ENCODE assay signal across 9 cellular contexts in genomic region chrX:125203737-125204578, GRCh38.
DNase-seq lines count a peak whose midpoint lies in the region; ATAC-seq and TF ChIP-seq lines count a peak whose summit lies in the region.
"Had no signal": no experiment of that assay in that cellular context is flagged by ENCODE, and none has a peak within 500 bp of the region (broad histone marks: within the 10 kb centered on the region; RNA-seq: fewer than 3 reads in every experiment).

No MANE protein-coding gene starts in this region.

- peak overlapping the region; percentile 48 for H3K4me3 ChIP-seq in smooth muscle cell
- H3K4me3 ChIP-seq: GM12878 had no signal

- no peaks in the 10 kb centered on the region for H3F3A ChIP-seq in smooth muscle cell (ENCODE audit: low read depth)

- no peak for ATAC-seq in HG03025 (IDR thresholded peaks at IDR 0.05; ENCODE audit: low FRiP score, unreplicated experiment)
- ATAC-seq in GM19324 (IDR thresholded peaks at IDR 0.05; ENCODE audit: low FRiP score, unreplicated experiment), result no peak
- ATAC-seq in HG03175 (IDR thresholded peaks at IDR 0.05; ENCODE audit: unreplicated experiment), result no peak
- ATAC-seq: GM12878 had no signal

- H3K79me2 ChIP-seq in smooth muscle cell (ENCODE audit: low read depth), result no peaks in the 10 kb centered on the region

- H3K4me1 ChIP-seq in smooth muscle cell (ENCODE audit: low read depth), result no peaks in the 10 kb centered on the region

- peak; percentile 24 for DNase-seq in Ammon's horn (ENCODE audit: low spot score)
- DNase-seq in M059J (ENCODE audit: low read depth), result peak; percentile 22
- DNase-seq in anterior cingulate cortex (lab: John Stamatoyannopoulos, UW), result peak in 40 of 58 donors; percentile 0 to 55 (median 22)
- DNase-seq in iPS-NIHi11 (ENCODE audit: low spot score), result peak; percentile 18
- DNase-seq in smooth muscle cell (lab: John Stamatoyannopoulos, UW; ENCODE audit: unreplicated experiment), result peak; percentile 12

- peak overlapping the region; percentile 80 for H3K4me2 ChIP-seq in smooth muscle cell

- H3K27me3 ChIP-seq in smooth muscle cell (ENCODE audit: low read depth), result peaks cover 33% of the 10 kb centered on the region

- no peak overlapping the region for H3K9ac ChIP-seq in smooth muscle cell (ENCODE audit: low read depth)

- no peaks in the 10 kb centered on the region for H3K9me3 ChIP-seq in smooth muscle cell (replicated peaks; ENCODE audit: low read depth)

- no peak overlapping the region for H2AFZ ChIP-seq in smooth muscle cell (ENCODE audit: low read depth)

- H3K36me3 ChIP-seq in smooth muscle cell (ENCODE audit: low read depth), result no peaks in the 10 kb centered on the region

- 39% methylated on average over 56 of the region's 63 CpGs for WGBS in smooth muscle cell (ENCODE audit: low lambda C conversion rate)

- H3K27ac ChIP-seq in smooth muscle cell (ENCODE audit: low read depth), result no peak overlapping the region

- TF ChIP-seq CTCF in smooth muscle cell (IDR thresholded peaks at IDR 0.05; ENCODE audit: borderline replicate concordance, insufficient read depth, poor library complexity, severe bottlenecking), result no peak

- no peaks in the 10 kb centered on the region for H4K20me1 ChIP-seq in smooth muscle cell (ENCODE audit: low read depth)
